In the genomic region with DNA sequence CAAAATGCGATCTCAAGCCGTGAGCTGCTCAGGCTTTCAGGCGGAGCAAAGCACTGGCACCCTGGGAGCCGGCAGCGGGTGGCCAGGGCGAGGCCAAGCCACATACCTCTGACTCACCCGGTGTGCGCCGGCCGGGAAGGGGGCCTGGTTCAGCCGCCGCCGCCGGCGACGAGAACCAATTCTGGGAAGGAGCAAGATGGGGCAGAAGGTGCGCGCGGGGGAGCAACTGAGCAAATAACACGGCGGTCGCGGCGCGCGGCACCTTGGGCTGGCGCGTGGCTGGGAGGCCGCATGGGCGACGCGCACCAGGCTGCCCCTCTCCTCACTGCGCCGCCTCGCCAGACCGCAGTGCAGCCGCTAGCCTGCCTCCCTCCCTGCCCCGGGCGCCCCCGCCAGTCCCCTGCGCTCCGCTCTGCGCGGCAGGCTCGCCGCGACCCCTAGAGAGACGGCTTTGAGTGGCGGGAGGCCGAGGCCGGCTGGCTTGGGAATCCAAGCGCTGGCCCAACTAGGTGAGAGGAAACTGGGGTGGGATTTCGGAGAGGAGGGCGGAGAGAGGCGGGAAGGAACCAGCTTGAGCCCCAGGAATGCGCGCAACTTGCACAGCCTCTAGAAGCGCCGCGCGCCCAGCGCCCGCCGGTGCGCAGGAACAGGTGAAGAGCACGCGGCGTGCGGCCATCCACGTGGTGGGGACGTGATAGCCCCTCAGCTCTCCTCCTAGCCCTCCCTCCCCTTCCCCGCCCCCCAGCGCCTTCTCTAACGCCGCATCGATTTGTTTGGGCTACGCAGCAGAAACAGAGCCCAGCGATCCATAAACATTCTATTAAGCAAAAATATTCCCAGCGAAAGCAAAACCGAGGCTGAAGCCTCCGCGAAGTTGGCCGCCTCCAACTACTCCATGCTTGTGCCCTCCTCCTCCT, we compare ENCODE assay signal across 1 cellular context.
A peak's percentile ranks its signal among the peaks of the same experiment; 100 is the strongest.
TF ChIP-seq lines count a peak whose summit lies in the region.

No MANE protein-coding gene starts in this region.

TF ChIP-seq in GM12878, 131 proteins besides CTCF, POLR2A, EP300 and RAD21 (continued from another document):
- TF ChIP-seq SIX5 (IDR thresholded peaks at IDR 0.05; ENCODE audit: low read depth, low read length, severe bottlenecking) (no peak), SUZ12 (IDR thresholded peaks at IDR 0.05; ENCODE audit: unreplicated experiment) (peak; percentile 65)
